Comparison of ENCODE assay signal across 12 cellular contexts in the genomic region with DNA sequence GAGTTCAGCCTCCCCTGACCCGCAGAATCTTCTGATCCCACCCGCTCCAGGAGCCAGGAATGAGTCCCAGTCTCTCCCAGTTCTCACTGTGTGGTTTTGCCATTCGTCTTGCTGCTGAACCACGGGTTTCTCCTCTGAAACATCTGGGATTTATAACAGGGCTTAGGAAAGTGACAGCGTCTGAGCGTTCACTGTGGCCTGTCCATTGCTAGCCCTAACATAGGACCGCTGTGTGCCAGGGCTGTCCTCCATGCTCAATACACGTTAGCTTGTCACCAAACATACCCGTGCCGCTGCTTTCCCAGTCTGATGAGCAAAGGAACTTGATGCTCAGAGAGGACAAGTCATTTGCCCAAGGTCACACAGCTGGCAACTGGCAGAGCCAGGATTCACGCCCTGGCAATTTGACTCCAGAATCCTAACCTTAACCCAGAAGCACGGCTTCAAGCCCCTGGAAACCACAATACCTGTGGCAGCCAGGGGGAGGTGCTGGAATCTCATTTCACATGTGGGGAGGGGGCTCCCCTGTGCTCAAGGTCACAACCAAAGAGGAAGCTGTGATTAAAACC. TPM values are rescaled to one million over a fixed set of nuclear protein-coding genes. Genes with fewer than 3 reads are reported as not detected.
A peak's percentile ranks its signal among the peaks of the same experiment; 100 is the strongest.
DNase-seq lines count a peak whose midpoint lies in the region; ATAC-seq and TF ChIP-seq lines count a peak whose summit lies in the region.
"Had no signal": no experiment of that assay in that cellular context is flagged by ENCODE, and none has a peak within 500 bp of the region (broad histone marks: within the 10 kb centered on the region; RNA-seq: fewer than 3 reads in every experiment).

No MANE protein-coding gene starts in this region.

- TF ChIP-seq CTCF in Caco-2 (IDR thresholded peaks at IDR 0.05; ENCODE audit: insufficient read depth in 1 of 2, low read depth in 1 of 2, low read length in 1 of 2, severe bottlenecking in 1 of 2, unreplicated experiment in 1 of 2) (peak; percentile 12 to 27), GM23338 (conservative IDR thresholded peaks at IDR 0.05; ENCODE audit: low read depth in 2 of 2) (peak; percentile 73 to 74), liver (IDR thresholded peaks at IDR 0.05; ENCODE audit: low read depth, low read length, missing input control) (peak; percentile 33)

- POLR2A ChIA-PET in Caco-2 (lab: Charles Lee) = interaction anchor here (1.5 to 2.7 kb wide), 2 partner anchors 14 to 31 kb away, joined by 5 to 24 read pairs; a partner anchor contains a TSS
- POLR2A ChIA-PET in naive thymus-derived CD4-positive, alpha-beta T cell (lab: Charles Lee) = no interaction called here

- H3K9me3 Mint-ChIP-seq in Caco-2 (ENCODE audit: unreplicated experiment) = no peaks in the 10 kb centered on the region
- peaks cover 2% of the 10 kb centered on the region; the same call in 1 of the 3 replicates for H3K9me3 Mint-ChIP-seq in GM23338
- no peaks in the 10 kb centered on the region for H3K9me3 Mint-ChIP-seq in naive thymus-derived CD4-positive, alpha-beta T cell

- peak overlapping the region; percentile 99; the same call in 1 of the 2 replicates for H3K27ac ChIP-seq in GM23338 (ENCODE audit: low read depth)
- H3K27ac ChIP-seq in liver (ENCODE audit: low read depth in 1 of 2, low read length in 2 of 2) = peak overlapping the region; percentile 78 to 88
- H3K27ac ChIP-seq in naive thymus-derived CD4-positive, alpha-beta T cell (ENCODE audit: low read depth, low read length) = no peak overlapping the region
- H3K27ac ChIP-seq: uterus had no signal

- no peak overlapping the region for H2AFZ ChIP-seq in GM23338

- intact Hi-C loops in Caco-2 (cut with micrococcal nuclease; ENCODE audit: unreplicated experiment) = loop anchor here (10.0 kb wide), 2 partner anchors 100 to 170 kb away; a partner anchor contains a TSS
- intact Hi-C loops in posterior vena cava (cut with DNase I) = loop anchor here in 1 of 2 donors (2.0 kb wide), 1 partner anchor 46 kb away; no protein-coding TSS in a partner anchor
- intact Hi-C loops in naive thymus-derived CD4-positive, alpha-beta T cell (cut with micrococcal nuclease) = loop anchor here in 1 of 2 donors (5.0 kb wide), 1 partner anchor 343 kb away; a partner anchor contains a TSS

- H3K9ac ChIP-seq in adipocyte (ENCODE audit: low read length) (peak overlapping the region; percentile 52), liver (ENCODE audit: low read depth in 1 of 2, low read length in 2 of 2) (peak overlapping the region; percentile 10 to 57)

- BruUV-seq in Caco-2 (replicated peaks; lab: Mats Ljungman, UMichigan) = no TSS peak

- H3K9me2 ChIP-seq in GM23338 (ENCODE audit: insufficient read depth) = no peaks in the 10 kb centered on the region

- no peak overlapping the region; the same call in 1 of the 2 replicates for H3K4me2 ChIP-seq in GM23338

- CTCF ChIA-PET in Caco-2 (lab: Charles Lee) = interaction anchor here (0.6 to 2.1 kb wide), 10 partner anchors 12 to 802 kb away, joined by 3 to 18 read pairs (median 4); a partner anchor contains a TSS
- CTCF ChIA-PET in naive thymus-derived CD4-positive, alpha-beta T cell (lab: Charles Lee) = interaction anchor here (1.0 kb wide), 2 partner anchors 47 to 262 kb away, joined by 3 read pairs; no protein-coding TSS in a partner anchor

- peaks cover 8% of the 10 kb centered on the region for H3K36me3 ChIP-seq in Caco-2 (ENCODE audit: control insufficient read depth, insufficient read depth, low read length)
- H3K36me3 ChIP-seq in GM23338 (ENCODE audit: insufficient read depth) = peaks cover 30% of the 10 kb centered on the region
- H3K36me3 ChIP-seq in adipocyte (ENCODE audit: control insufficient read depth, insufficient read depth, low read length, severe bottlenecking) = peaks cover 61% of the 10 kb centered on the region
- H3K36me3 ChIP-seq in liver (ENCODE audit: control insufficient read depth in 4 of 4, insufficient read depth in 3 of 4, low read depth in 1 of 4, low read length in 3 of 4) = peaks cover 0 to 26% (median 4%) of the 10 kb centered on the region in 4 donors
- H3K36me3 ChIP-seq in naive thymus-derived CD4-positive, alpha-beta T cell (ENCODE audit: control insufficient read depth in 2 of 3, insufficient read depth in 3 of 3, low read length in 3 of 3) = peaks cover 0 to 37% (median 0%) of the 10 kb centered on the region in 3 experiments
- H3K36me3 ChIP-seq: uterus had no signal

- DNase-seq in Caco-2 (peak in 1 of 2 experiments; percentile 49), GM23338 (ENCODE audit: low spot score) (peak; percentile 79), adipocyte (ENCODE audit: low read depth) (no peak), NCI-H128 (lab: John Stamatoyannopoulos, UW; ENCODE audit: unreplicated experiment) (no peak), posterior vena cava (ENCODE audit: low spot score) (no peak)
- DNase-seq in naive thymus-derived CD4-positive, alpha-beta T cell = no peak
- DNase-seq: DMS79; effector CD4-positive, alpha-beta T cell; NCI-H510A treated with DMSO at 0.1 percent for 48 hours; uterus had no signal

- no peaks in the 10 kb centered on the region for H3K9me3 ChIP-seq in Caco-2
- H3K9me3 ChIP-seq in adipocyte (ENCODE audit: control insufficient read depth, low read length) = no peaks in the 10 kb centered on the region
- H3K9me3 ChIP-seq in liver (ENCODE audit: control insufficient read depth in 4 of 4, low read length in 3 of 4) = no peaks in the 10 kb centered on the region
- H3K9me3 ChIP-seq in naive thymus-derived CD4-positive, alpha-beta T cell (ENCODE audit: control insufficient read depth in 2 of 3, low read length in 3 of 3) = no peaks in the 10 kb centered on the region
- H3K9me3 ChIP-seq: uterus had no signal

- peaks cover 58% of the 10 kb centered on the region for H3F3A ChIP-seq in GM23338 (replicated peaks; ENCODE audit: low read depth)

- H3K79me2 ChIP-seq in GM23338 (replicated peaks; ENCODE audit: insufficient read depth) = peaks cover 17% of the 10 kb centered on the region

- no peak overlapping the region for H3K4me3 ChIP-seq in Caco-2 (ENCODE audit: low read depth, low read length)
- H3K4me3 ChIP-seq in GM23338 = peak overlapping the region; percentile 95
- H3K4me3 ChIP-seq in adipocyte (ENCODE audit: low read length) = no peak overlapping the region
- peak overlapping the region; percentile 20 to 70 (median 55) for H3K4me3 ChIP-seq in liver (ENCODE audit: low read depth in 1 of 3, low read length in 3 of 3)
- no peak overlapping the region for H3K4me3 ChIP-seq in naive thymus-derived CD4-positive, alpha-beta T cell (ENCODE audit: low read length)
- H3K4me3 ChIP-seq: uterus had no signal

- H3K36me3 Mint-ChIP-seq in Caco-2 (ENCODE audit: insufficient read depth, unreplicated experiment) = peaks cover 99% of the 10 kb centered on the region
- H3K36me3 Mint-ChIP-seq in GM23338 (ENCODE audit: low read depth) = peaks cover 67% of the 10 kb centered on the region
- H3K36me3 Mint-ChIP-seq in naive thymus-derived CD4-positive, alpha-beta T cell = peaks cover 0 to 19% (median 7%) of the 10 kb centered on the region in 5 donors

- H3K27me3 ChIP-seq in Caco-2 (replicated peaks; ENCODE audit: control insufficient read depth, insufficient read depth, low read length) = no peaks in the 10 kb centered on the region
- no peaks in the 10 kb centered on the region for H3K27me3 ChIP-seq in GM23338 (ENCODE audit: insufficient read depth)
- H3K27me3 ChIP-seq in adipocyte (replicated peaks; ENCODE audit: control insufficient read depth, insufficient read depth, low read length) = no peaks in the 10 kb centered on the region
- no peaks in the 10 kb centered on the region for H3K27me3 ChIP-seq in liver (ENCODE audit: control insufficient read depth in 4 of 4, insufficient read depth in 4 of 4, low read length in 3 of 4)
- H3K27me3 ChIP-seq in naive thymus-derived CD4-positive, alpha-beta T cell (ENCODE audit: control insufficient read depth in 2 of 2, insufficient read depth in 2 of 2, low read length in 2 of 2) = peaks cover 0 to 4% of the 10 kb centered on the region in 2 donors

- H3K4me3 Mint-ChIP-seq in Caco-2 (ENCODE audit: unreplicated experiment) (peak overlapping the region; percentile 84), GM23338 (peak overlapping the region; percentile 97)
- no peak overlapping the region for H3K4me3 Mint-ChIP-seq in naive thymus-derived CD4-positive, alpha-beta T cell

- ATAC-seq in GM23338 = peak; percentile 12
- no peak for ATAC-seq in HG03521 (IDR thresholded peaks at IDR 0.05; ENCODE audit: unreplicated experiment)
- ATAC-seq in naive thymus-derived CD4-positive, alpha-beta T cell = no peak

- H4K20me1 ChIP-seq in GM23338 (replicated peaks; ENCODE audit: insufficient read depth) = no peaks in the 10 kb centered on the region; the same call in 1 of the 2 replicates

- peak; percentile 23 to 44 for TF ChIP-seq RAD21 in liver (IDR thresholded peaks at IDR 0.05)

- H3K4me1 Mint-ChIP-seq in Caco-2 (ENCODE audit: low read depth, unreplicated experiment) (peaks cover 20% of the 10 kb centered on the region), GM23338 (peaks cover 17% of the 10 kb centered on the region)
- H3K4me1 Mint-ChIP-seq in naive thymus-derived CD4-positive, alpha-beta T cell = peaks cover 5 to 13% (median 10%) of the 10 kb centered on the region in 7 donors

- H3K27me3 Mint-ChIP-seq in Caco-2 (ENCODE audit: insufficient read depth, unreplicated experiment) = no peaks in the 10 kb centered on the region
- H3K27me3 Mint-ChIP-seq in GM23338 (ENCODE audit: insufficient read depth, low read depth, poor library complexity) = peaks cover 38% of the 10 kb centered on the region
- H3K27me3 Mint-ChIP-seq in naive thymus-derived CD4-positive, alpha-beta T cell = peaks cover 18 to 25% (median 20%) of the 10 kb centered on the region in 5 donors

- H3K27ac Mint-ChIP-seq in Caco-2 (ENCODE audit: unreplicated experiment) (peak overlapping the region; percentile 98), GM23338 (0 out of 2 replicates have a peak overlapping the region, but pooled peaks have one; percentile 52)
- H3K27ac Mint-ChIP-seq in naive thymus-derived CD4-positive, alpha-beta T cell = no peak overlapping the region

- WGBS in liver = 29% methylated on average over 12 of the region's 12 CpGs

- H3K4me1 ChIP-seq in Caco-2 = peaks cover 30% of the 10 kb centered on the region
- peaks cover 17% of the 10 kb centered on the region for H3K4me1 ChIP-seq in GM23338 (ENCODE audit: insufficient read depth)
- H3K4me1 ChIP-seq in adipocyte (ENCODE audit: control insufficient read depth, insufficient read depth, low read length) = peaks cover 19% of the 10 kb centered on the region
- H3K4me1 ChIP-seq in liver (ENCODE audit: control insufficient read depth in 4 of 4, insufficient read depth in 4 of 4, low read length in 3 of 4) = peaks cover 13 to 64% (median 42%) of the 10 kb centered on the region in 4 donors
- H3K4me1 ChIP-seq in naive thymus-derived CD4-positive, alpha-beta T cell (ENCODE audit: control insufficient read depth in 2 of 2, insufficient read depth in 2 of 2, low read length in 2 of 2) = no peaks in the 10 kb centered on the region
- H3K4me1 ChIP-seq: uterus had no signal

RNA-seq across cellular contexts. Expression of a gene that starts 1.1 kb away (rescaled TPM):
- total RNA-seq in Caco-2 (2022) = 1,346 and 1,404 TPM in 2 replicates
- 1,391 and 1,438 TPM in 2 replicates for total RNA-seq in GM23338 (2014; rRNA removed; shearing (Covaris generic))
- polyA plus RNA-seq in GM23338 (2016; fragmentation: Nextera tagmentation; extraction: Ambion mirVana) = 1,133 and 1,232 TPM in 2 replicates
- total RNA-seq in liver = 1,000 to 10,000 TPM; 1,884 to 3,491 TPM
- polyA plus RNA-seq in liver = 1,000 to 10,000 TPM; 3,935 to 5,263 TPM
- total RNA-seq in posterior vena cava = 10 to 100 TPM; 16.8 to 57.8 TPM
- total RNA-seq in naive thymus-derived CD4-positive, alpha-beta T cell = 1 to 10 TPM in 4 of 5 experiments, under 1 TPM in 1; 0.41 to 7.9 (median 4.0) TPM
- polyA plus RNA-seq in naive thymus-derived CD4-positive, alpha-beta T cell = not detected

RNA-seq across cellular contexts. Expression of a gene that starts 9.9 kb away (rescaled TPM):
- total RNA-seq in Caco-2 (2022) (246 and 250 TPM in 2 replicates), liver (1,000 to 10,000 TPM in 1 of 2 donors, 100 to 1,000 TPM in 1; 612 to 1,996 TPM), posterior vena cava (1 to 10 TPM; 3.0 to 4.3 TPM)
- 25.4 and 26.8 TPM in 2 replicates for total RNA-seq in GM23338 (2014; rRNA removed; shearing (Covaris generic))
- polyA plus RNA-seq in GM23338 (2016; fragmentation: Nextera tagmentation; extraction: Ambion mirVana) (221 and 252 TPM in 2 replicates), liver (over 10,000 TPM in 1 of 2 donors, 1,000 to 10,000 TPM in 1; 3,937 to 10,095 TPM)
- total RNA-seq in naive thymus-derived CD4-positive, alpha-beta T cell = 1 to 10 TPM in 2 of 5 experiments, not detected in 3; 1.7 to 5.2 TPM
- polyA plus RNA-seq in naive thymus-derived CD4-positive, alpha-beta T cell = not detected

RNA-seq across cellular contexts. Expression of a gene that starts 13.5 kb away (rescaled TPM):
- 205 and 227 TPM in 2 replicates for total RNA-seq in Caco-2 (2022)
- 233 and 273 TPM in 2 replicates for total RNA-seq in GM23338 (2014; rRNA removed; shearing (Covaris generic))
- 135 and 142 TPM in 2 replicates for polyA plus RNA-seq in GM23338 (2016; fragmentation: Nextera tagmentation; extraction: Ambion mirVana)
- total RNA-seq in liver = 10 to 100 TPM; 28.3 to 34.4 TPM
- 10 to 100 TPM; 27.0 to 33.0 TPM for polyA plus RNA-seq in liver
- 10 to 100 TPM; 27.8 to 29.9 TPM for total RNA-seq in posterior vena cava
- 10 to 100 TPM; 26.3 to 73.3 (median 37.5) TPM for total RNA-seq in naive thymus-derived CD4-positive, alpha-beta T cell
- polyA plus RNA-seq in naive thymus-derived CD4-positive, alpha-beta T cell = 10 to 100 TPM; 26.5 to 44.8 TPM

RNA-seq across cellular contexts. Expression of a gene that starts 37.5 kb away (rescaled TPM):
- total RNA-seq in Caco-2 (2022) (not detected in 2 replicates), liver (100 to 1,000 TPM in 1 of 2 donors, 1 to 10 TPM in 1; 1.0 to 131 TPM), posterior vena cava (not detected)
- not detected in 2 replicates for total RNA-seq in GM23338 (2014; rRNA removed; shearing (Covaris generic))
- polyA plus RNA-seq in GM23338 (2016; fragmentation: Nextera tagmentation; extraction: Ambion mirVana) (not detected in 2 replicates), liver (100 to 1,000 TPM; 418 to 420 TPM)
- not detected for total RNA-seq in naive thymus-derived CD4-positive, alpha-beta T cell
- not detected for polyA plus RNA-seq in naive thymus-derived CD4-positive, alpha-beta T cell
- total RNA-seq: uterus had no signal

RNA-seq across cellular contexts. Expression of a gene that starts 41.3 kb away (rescaled TPM):
- total RNA-seq in Caco-2 (2022) (not detected in 2 replicates), liver (1,000 to 10,000 TPM in 1 of 2 donors, 100 to 1,000 TPM in 1; 660 to 1,200 TPM), posterior vena cava (not detected)
- total RNA-seq in GM23338 (2014; rRNA removed; shearing (Covaris generic)) = not detected in 2 replicates
- polyA plus RNA-seq in GM23338 (2016; fragmentation: Nextera tagmentation; extraction: Ambion mirVana) (not detected in 2 replicates), liver (1,000 to 10,000 TPM; 2,878 to 3,399 TPM)
- 1 to 10 TPM in 1 of 5 experiments, not detected in 4; 1.7 TPM for total RNA-seq in naive thymus-derived CD4-positive, alpha-beta T cell
- not detected for polyA plus RNA-seq in naive thymus-derived CD4-positive, alpha-beta T cell
- total RNA-seq: uterus had no signal

Comparison
In these comparisons a context has a peak if more than half of its experiments do, and no peak if none do; other contexts are left out.
1. H3K4me3 ChIP-seq: peak in GM23338 (single experiment) and liver (3 of 3); none in Caco-2 (single experiment), adipocyte (single experiment) and naive thymus-derived CD4-positive, alpha-beta T cell (single experiment).
2. H3K27ac Mint-ChIP-seq: peak in Caco-2 (single experiment) and GM23338 (single experiment); none in naive thymus-derived CD4-positive, alpha-beta T cell (0 of 9).
3. H3K4me3 Mint-ChIP-seq: peak in Caco-2 (single experiment) and GM23338 (single experiment); none in naive thymus-derived CD4-positive, alpha-beta T cell (0 of 10).
4. CTCF ChIP-seq: peak in every context shown above with its lines; median percentile 74 in GM23338; 33 in liver; 20 in Caco-2.
5. RNA of a gene that starts 1.1 kb away (total RNA-seq): 1,884 to 3,491 TPM in liver, 1,391 to 1,438 TPM in GM23338 and 1,346 to 1,404 TPM in Caco-2; 16.8 to 57.8 TPM in posterior vena cava and 0.41 to 7.9 TPM in naive thymus-derived CD4-positive, alpha-beta T cell; every median in the first group is over 10 times any median in the second.